ENCODE assay signal across 8 cellular contexts in genomic region chr4:26076000-26076587, GRCh38.
A peak's percentile ranks its signal among the peaks of the same experiment; 100 is the strongest.
DNase-seq lines count a peak whose midpoint lies in the region; ATAC-seq and TF ChIP-seq lines count a peak whose summit lies in the region.

No MANE protein-coding gene starts in this region.

- peaks cover 14 to 17% of the 10 kb centered on the region in 2 donors for H3K36me3 Mint-ChIP-seq in activated T-cell treated with anti-CD3 and anti-CD28 coated beads, Interleukin-2, amount 50 U/mL, for 72 hours (ENCODE audit: insufficient read depth in 2 of 2)
- no peaks in the 10 kb centered on the region for H3K36me3 Mint-ChIP-seq in endodermal cell (ENCODE audit: low read depth)

- H3K4me1 ChIP-seq in mucosa of descending colon (ENCODE audit: low read depth) (no peaks in the 10 kb centered on the region), endodermal cell (ENCODE audit: control insufficient read depth, insufficient read depth, low read length) (no peaks in the 10 kb centered on the region)

- no peaks in the 10 kb centered on the region for H3K27me3 ChIP-seq in endodermal cell (ENCODE audit: control insufficient read depth, insufficient read depth, low read length, poor library complexity, severe bottlenecking)

- peak; percentile 37 for DNase-seq in AG10803 (ENCODE audit: low read depth)
- DNase-seq in activated T-cell treated with anti-CD3 and anti-CD28 coated beads, Interleukin-2, amount 50 U/mL, for 72 hours: peak; percentile 76 to 78
- DNase-seq in mucosa of descending colon: no peak
- no peak for DNase-seq in endodermal cell
- DNase-seq in DMS79 (lab: John Stamatoyannopoulos, UW): no peak

- H3K27ac ChIP-seq in endodermal cell (ENCODE audit: low read depth, low read length): no peak overlapping the region

- intact Hi-C loops in mucosa of descending colon (cut with DNase I, micrococcal nuclease): no loop called here

- TF ChIP-seq CTCF in AG10803 (conservative IDR thresholded peaks at IDR 0.05; ENCODE audit: low read length) (no peak), mucosa of descending colon (IDR thresholded peaks at IDR 0.05) (no peak), endodermal cell (conservative IDR thresholded peaks at IDR 0.05) (no peak)

- H3K4me1 Mint-ChIP-seq in activated T-cell treated with anti-CD3 and anti-CD28 coated beads, Interleukin-2, amount 50 U/mL, for 72 hours (ENCODE audit: low read depth): peaks cover 72% of the 10 kb centered on the region
- H3K4me1 Mint-ChIP-seq in endodermal cell: no peaks in the 10 kb centered on the region

- 90% methylated on average over 4 of the region's 4 CpGs; no CpG with 5 or more reads in 1 of the 2 experiments for WGBS in endodermal cell (ENCODE audit: insufficient coverage in 1 of 2, insufficient read length in 1 of 2), 2 experiments

- H3K27ac Mint-ChIP-seq in activated T-cell treated with anti-CD3 and anti-CD28 coated beads, Interleukin-2, amount 50 U/mL, for 72 hours: peak overlapping the region; percentile 98
- no peak overlapping the region for H3K27ac Mint-ChIP-seq in endodermal cell

- no peaks in the 10 kb centered on the region for H3K27me3 Mint-ChIP-seq in activated T-cell treated with anti-CD3 and anti-CD28 coated beads, Interleukin-2, amount 50 U/mL, for 72 hours (ENCODE audit: low read depth)
- no peaks in the 10 kb centered on the region for H3K27me3 Mint-ChIP-seq in endodermal cell (ENCODE audit: insufficient read depth)

- H3K9ac ChIP-seq in endodermal cell (ENCODE audit: extremely low read depth, low read length, poor library complexity, severe bottlenecking): no peak overlapping the region

- H3K36me3 ChIP-seq in mucosa of descending colon (ENCODE audit: low read depth) (no peaks in the 10 kb centered on the region), endodermal cell (ENCODE audit: control insufficient read depth, insufficient read depth, low read length) (no peaks in the 10 kb centered on the region)

- H3K4me3 Mint-ChIP-seq in activated T-cell treated with anti-CD3 and anti-CD28 coated beads, Interleukin-2, amount 50 U/mL, for 72 hours: peak overlapping the region; percentile 74 to 80
- H3K4me3 Mint-ChIP-seq in endodermal cell: no peak overlapping the region

- peaks cover 5 to 18% of the 10 kb centered on the region in 2 donors for H3K9me3 Mint-ChIP-seq in activated T-cell treated with anti-CD3 and anti-CD28 coated beads, Interleukin-2, amount 50 U/mL, for 72 hours
- H3K9me3 Mint-ChIP-seq in endodermal cell: peaks cover 7% of the 10 kb centered on the region

- H3K4me3 ChIP-seq in AG10803 (ENCODE audit: low read length) (no peak overlapping the region), mucosa of descending colon (no peak overlapping the region), endodermal cell (ENCODE audit: low read length) (no peak overlapping the region)

- no peaks in the 10 kb centered on the region for H3K9me3 ChIP-seq in mucosa of descending colon
- no peaks in the 10 kb centered on the region for H3K9me3 ChIP-seq in endodermal cell (ENCODE audit: control insufficient read depth, low read length)

- peak; percentile 68 for ATAC-seq in GM19372 (IDR thresholded peaks at IDR 0.05; ENCODE audit: low read depth, unreplicated experiment)
- peak; percentile 77 for ATAC-seq in HG03378 (IDR thresholded peaks at IDR 0.05; ENCODE audit: unreplicated experiment)
- ATAC-seq in activated T-cell treated with anti-CD3 and anti-CD28 coated beads, Interleukin-2, amount 50 U/mL, for 72 hours (replicated peaks in 1 of 2): peak; percentile 61 to 67
- ATAC-seq in mucosa of descending colon: peak; percentile 70
- no peak for ATAC-seq in SK-N-SH treated with all-trans-retinoic acid at 6 μM for 48 hours

TF ChIP-seq in SK-N-SH treated with all-trans-retinoic acid at 6 μM for 48 hours, 23 proteins besides CTCF, POLR2A, EP300 and RAD21:
- TF ChIP-seq ZFP30 (CRISPR knock-in tag; IDR thresholded peaks at IDR 0.05) (no peak), ISL1 (CRISPR knock-in tag; IDR thresholded peaks at IDR 0.05) (no peak), OSR1 (CRISPR knock-in tag; IDR thresholded peaks at IDR 0.05) (no peak), TOX (CRISPR knock-in tag; IDR thresholded peaks at IDR 0.05; ENCODE audit: borderline replicate concordance) (no peak), POU6F1 (CRISPR knock-in tag; IDR thresholded peaks at IDR 0.05; ENCODE audit: borderline replicate concordance, low read depth) (no peak), ZC3H10 (CRISPR knock-in tag; IDR thresholded peaks at IDR 0.05) (no peak), ZNF70 (CRISPR knock-in tag; IDR thresholded peaks at IDR 0.05) (no peak), CSDC2 (CRISPR knock-in tag; IDR thresholded peaks at IDR 0.05) (no peak), RARB (CRISPR knock-in tag; IDR thresholded peaks at IDR 0.05) (no peak), BACH2 (CRISPR knock-in tag; IDR thresholded peaks at IDR 0.05; ENCODE audit: borderline replicate concordance) (no peak), PPARA (CRISPR knock-in tag; IDR thresholded peaks at IDR 0.05; ENCODE audit: borderline replicate concordance) (no peak), ARNTL (CRISPR knock-in tag; IDR thresholded peaks at IDR 0.05; ENCODE audit: borderline replicate concordance, low read depth) (no peak), ESRRG (CRISPR knock-in tag; IDR thresholded peaks at IDR 0.05) (no peak)
- TF ChIP-seq, protein P1, sequence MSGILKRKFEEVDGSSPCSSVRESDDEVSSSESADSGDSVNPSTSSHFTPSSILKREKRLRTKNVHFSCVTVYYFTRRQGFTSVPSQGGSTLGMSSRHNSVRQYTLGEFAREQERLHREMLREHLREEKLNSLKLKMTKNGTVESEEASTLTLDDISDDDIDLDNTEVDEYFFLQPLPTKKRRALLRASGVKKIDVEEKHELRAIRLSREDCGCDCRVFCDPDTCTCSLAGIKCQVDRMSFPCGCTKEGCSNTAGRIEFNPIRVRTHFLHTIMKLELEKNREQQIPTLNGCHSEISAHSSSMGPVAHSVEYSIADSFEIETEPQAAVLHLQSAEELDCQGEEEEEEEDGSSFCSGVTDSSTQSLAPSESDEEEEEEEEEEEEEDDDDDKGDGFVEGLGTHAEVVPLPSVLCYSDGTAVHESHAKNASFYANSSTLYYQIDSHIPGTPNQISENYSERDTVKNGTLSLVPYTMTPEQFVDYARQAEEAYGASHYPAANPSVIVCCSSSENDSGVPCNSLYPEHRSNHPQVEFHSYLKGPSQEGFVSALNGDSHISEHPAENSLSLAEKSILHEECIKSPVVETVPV (CRISPR knock-in tag; IDR thresholded peaks at IDR 0.05): no peak
- TF ChIP-seq, protein P2, sequence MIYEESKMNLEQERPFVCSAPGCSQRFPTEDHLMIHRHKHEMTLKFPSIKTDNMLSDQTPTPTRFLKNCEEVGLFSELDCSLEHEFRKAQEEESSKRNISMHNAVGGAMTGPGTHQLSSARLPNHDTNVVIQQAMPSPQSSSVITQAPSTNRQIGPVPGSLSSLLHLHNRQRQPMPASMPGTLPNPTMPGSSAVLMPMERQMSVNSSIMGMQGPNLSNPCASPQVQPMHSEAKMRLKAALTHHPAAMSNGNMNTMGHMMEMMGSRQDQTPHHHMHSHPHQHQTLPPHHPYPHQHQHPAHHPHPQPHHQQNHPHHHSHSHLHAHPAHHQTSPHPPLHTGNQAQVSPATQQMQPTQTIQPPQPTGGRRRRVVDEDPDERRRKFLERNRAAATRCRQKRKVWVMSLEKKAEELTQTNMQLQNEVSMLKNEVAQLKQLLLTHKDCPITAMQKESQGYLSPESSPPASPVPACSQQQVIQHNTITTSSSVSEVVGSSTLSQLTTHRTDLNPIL (CRISPR knock-in tag; IDR thresholded peaks at IDR 0.05; ENCODE audit: low read depth): no peak
- TF ChIP-seq, protein P3, sequence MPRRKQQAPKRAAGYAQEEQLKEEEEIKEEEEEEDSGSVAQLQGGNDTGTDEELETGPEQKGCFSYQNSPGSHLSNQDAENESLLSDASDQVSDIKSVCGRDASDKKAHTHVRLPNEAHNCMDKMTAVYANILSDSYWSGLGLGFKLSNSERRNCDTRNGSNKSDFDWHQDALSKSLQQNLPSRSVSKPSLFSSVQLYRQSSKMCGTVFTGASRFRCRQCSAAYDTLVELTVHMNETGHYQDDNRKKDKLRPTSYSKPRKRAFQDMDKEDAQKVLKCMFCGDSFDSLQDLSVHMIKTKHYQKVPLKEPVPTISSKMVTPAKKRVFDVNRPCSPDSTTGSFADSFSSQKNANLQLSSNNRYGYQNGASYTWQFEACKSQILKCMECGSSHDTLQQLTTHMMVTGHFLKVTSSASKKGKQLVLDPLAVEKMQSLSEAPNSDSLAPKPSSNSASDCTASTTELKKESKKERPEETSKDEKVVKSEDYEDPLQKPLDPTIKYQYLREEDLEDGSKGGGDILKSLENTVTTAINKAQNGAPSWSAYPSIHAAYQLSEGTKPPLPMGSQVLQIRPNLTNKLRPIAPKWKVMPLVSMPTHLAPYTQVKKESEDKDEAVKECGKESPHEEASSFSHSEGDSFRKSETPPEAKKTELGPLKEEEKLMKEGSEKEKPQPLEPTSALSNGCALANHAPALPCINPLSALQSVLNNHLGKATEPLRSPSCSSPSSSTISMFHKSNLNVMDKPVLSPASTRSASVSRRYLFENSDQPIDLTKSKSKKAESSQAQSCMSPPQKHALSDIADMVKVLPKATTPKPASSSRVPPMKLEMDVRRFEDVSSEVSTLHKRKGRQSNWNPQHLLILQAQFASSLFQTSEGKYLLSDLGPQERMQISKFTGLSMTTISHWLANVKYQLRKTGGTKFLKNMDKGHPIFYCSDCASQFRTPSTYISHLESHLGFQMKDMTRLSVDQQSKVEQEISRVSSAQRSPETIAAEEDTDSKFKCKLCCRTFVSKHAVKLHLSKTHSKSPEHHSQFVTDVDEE (CRISPR knock-in tag; IDR thresholded peaks at IDR 0.05): no peak

Comparison
In these comparisons a context has a peak if more than half of its experiments do, and no peak if none do; other contexts are left out.
1. DNase-seq: peak in AG10803 (single experiment) and activated T-cell treated with anti-CD3 and anti-CD28 coated beads, Interleukin-2, amount 50 U/mL, for 72 hours (2 of 2); none in mucosa of descending colon (0 of 3), endodermal cell (single experiment) and DMS79 (single experiment).